Comparison of ENCODE assay signal across 7 cellular contexts in genomic region chr14:103801459-103801858, GRCh38. TPM values are rescaled to one million over a fixed set of nuclear protein-coding genes. Genes with fewer than 3 reads are reported as not detected.
DNase-seq lines count a peak whose midpoint lies in the region; ATAC-seq and TF ChIP-seq lines count a peak whose summit lies in the region.

No MANE protein-coding gene starts in this region.

- TF ChIP-seq CTCF in GM23338 (conservative IDR thresholded peaks at IDR 0.05; ENCODE audit: low read depth in 2 of 2) (no peak), osteoblast (IDR thresholded peaks at IDR 0.05; ENCODE audit: extremely low read depth, low read depth, low read length) (no peak)

- peak overlapping the region; percentile 82 for H3K27ac Mint-ChIP-seq in GM23338

- ATAC-seq in GM23338 (peak; percentile 51; the same call in 2 of the 3 replicates), GM18870 (IDR thresholded peaks at IDR 0.05; ENCODE audit: unreplicated experiment) (no peak), HG02610 (IDR thresholded peaks at IDR 0.05; ENCODE audit: unreplicated experiment) (no peak)

- H3K9me2 ChIP-seq in GM23338 (ENCODE audit: insufficient read depth) = no peaks in the 10 kb centered on the region

- H3K9me3 Mint-ChIP-seq in GM23338 = no peaks in the 10 kb centered on the region; the same call in 2 of the 3 replicates

- no peak overlapping the region for H3K4me3 Mint-ChIP-seq in GM23338

- H2AFZ ChIP-seq in GM23338 = no peak overlapping the region
- peak overlapping the region; percentile 67 for H2AFZ ChIP-seq in osteoblast (ENCODE audit: low read length)

- peaks cover 8% of the 10 kb centered on the region for H3K4me1 ChIP-seq in GM23338 (ENCODE audit: insufficient read depth)
- peaks cover 23% of the 10 kb centered on the region for H3K4me1 ChIP-seq in osteoblast (ENCODE audit: insufficient read depth, low read length)

- no peaks in the 10 kb centered on the region for H3K79me2 ChIP-seq in GM23338 (replicated peaks; ENCODE audit: insufficient read depth)
- peaks cover 3% of the 10 kb centered on the region for H3K79me2 ChIP-seq in osteoblast (ENCODE audit: insufficient read depth, low read length)

- H4K20me1 ChIP-seq in GM23338 (replicated peaks; ENCODE audit: insufficient read depth) (no peaks in the 10 kb centered on the region), osteoblast (ENCODE audit: insufficient read depth, low read length) (no peaks in the 10 kb centered on the region)

- H3K4me2 ChIP-seq in GM23338 = no peak overlapping the region
- peak overlapping the region; percentile 58 for H3K4me2 ChIP-seq in osteoblast (ENCODE audit: insufficient read depth, low read length)

- peaks cover 1% of the 10 kb centered on the region for H3K27me3 Mint-ChIP-seq in GM23338 (ENCODE audit: insufficient read depth, low read depth, poor library complexity)

- H3K27ac ChIP-seq in GM23338 (ENCODE audit: low read depth) = no peak overlapping the region
- peak overlapping the region; percentile 86 for H3K27ac ChIP-seq in epithelial cell of prostate
- H3K27ac ChIP-seq in osteoblast (ENCODE audit: low read depth, low read length) = peak overlapping the region; percentile 75

- no peaks in the 10 kb centered on the region for H3F3A ChIP-seq in GM23338 (replicated peaks; ENCODE audit: low read depth)

- H3K36me3 ChIP-seq in GM23338 (ENCODE audit: insufficient read depth) (no peaks in the 10 kb centered on the region), osteoblast (ENCODE audit: insufficient read depth, low read length) (no peaks in the 10 kb centered on the region)

- H3K27me3 ChIP-seq in GM23338 (ENCODE audit: insufficient read depth) = no peaks in the 10 kb centered on the region
- H3K27me3 ChIP-seq in osteoblast (ENCODE audit: insufficient read depth, low read length) = no peaks in the 10 kb centered on the region

- no peaks in the 10 kb centered on the region for H3K9me3 ChIP-seq in osteoblast (ENCODE audit: low read depth, low read length)

- DNase-seq in GM23338 (ENCODE audit: low spot score) (peak; percentile 29), NCI-H2107 (lab: John Stamatoyannopoulos, UW) (peak; percentile 58), epithelial cell of prostate (ENCODE audit: low read depth, low spot score) (peak; percentile 83), osteoblast (ENCODE audit: insufficient read length, low spot score, missing footprints) (peak; percentile 92), NCI-H524 treated with DMSO at 0.1 percent for 48 hours (lab: John Stamatoyannopoulos, UW) (no peak)

- H3K4me3 ChIP-seq in GM23338 (no peak overlapping the region), osteoblast (ENCODE audit: insufficient read depth, low read length) (no peak overlapping the region)

- no peaks in the 10 kb centered on the region for H3K36me3 Mint-ChIP-seq in GM23338 (ENCODE audit: low read depth)

- peaks cover 14% of the 10 kb centered on the region for H3K4me1 Mint-ChIP-seq in GM23338

TF ChIP-seq in GM23338, 12 proteins besides CTCF, POLR2A, EP300 and RAD21 (continues in another document):
- TF ChIP-seq ZNF331 (CRISPR knock-in tag; IDR thresholded peaks at IDR 0.05; ENCODE audit: low read depth) (no peak), CREB1 (CRISPR knock-in tag; IDR thresholded peaks at IDR 0.05; ENCODE audit: low read depth) (no peak), ZNF462 (CRISPR knock-in tag; IDR thresholded peaks at IDR 0.05) (no peak), ZNF114 (CRISPR knock-in tag; IDR thresholded peaks at IDR 0.05) (no peak), ETS1 (IDR thresholded peaks at IDR 0.05) (no peak), JUNB (IDR thresholded peaks at IDR 0.05; ENCODE audit: unreplicated experiment) (no peak), STAT1 (IDR thresholded peaks at IDR 0.05; ENCODE audit: unreplicated experiment) (no peak), EZH2 (IDR thresholded peaks at IDR 0.05; ENCODE audit: low read depth, unreplicated experiment) (no peak), POLR2AphosphoS5 (IDR thresholded peaks at IDR 0.05; ENCODE audit: low read depth) (no peak), EZH2phosphoT487 (IDR thresholded peaks at IDR 0.05; ENCODE audit: unreplicated experiment) (no peak), NANOG (IDR thresholded peaks at IDR 0.05; ENCODE audit: borderline replicate concordance) (no peak)

RNA-seq across cellular contexts. Expression of gene PPP1R13B, which starts 45.9 kb away (rescaled TPM):
- 6.5 and 8.5 TPM in 2 replicates for total RNA-seq in GM23338 (2014; rRNA removed; shearing (Covaris generic))
- 2.0 and 3.8 TPM in 2 replicates for polyA plus RNA-seq in GM23338 (2016; fragmentation: Nextera tagmentation; extraction: Ambion mirVana)
- 3.3 and 4.4 TPM in 2 replicates for total RNA-seq in osteoblast
